ENCODE assay signal across 11 cellular contexts in genomic region chr7:47765373-47765979, GRCh38.
"Had no signal": no experiment of that assay in that cellular context is flagged by ENCODE, and none has a peak within 500 bp of the region (broad histone marks: within the 10 kb centered on the region; RNA-seq: fewer than 3 reads in every experiment).

No MANE protein-coding gene starts in this region.

- H3K9me3 ChIP-seq: adrenal gland, ovary, thoracic aorta had no signal

- DNase-seq: activated naive CD4-positive, alpha-beta T cell treated with anti-CD3 and anti-CD28 coated beads, Interleukin-2, amount 50 U/mL, for 16 hours; activated T-cell treated with anti-CD3 and anti-CD28 coated beads, Interleukin-2, amount 50 U/mL, for 1 hour; adrenal gland; glutamatergic neuron; left cardiac atrium; ovary; stimulated activated CD4-positive, alpha-beta T cell treated with anti-CD3 and anti-CD28 coated beads, Interleukin-4, amount 100 ng/mL, for 4 hours; stimulated activated naive CD8-positive, alpha-beta T cell treated with anti-CD3 and anti-CD28 coated beads, Interleukin-15, amount 100 ng/mL, for 72 hours had no signal

- H3K27me3 ChIP-seq: adrenal gland, ovary had no signal

- H3K27ac ChIP-seq: adrenal gland, ovary, thoracic aorta had no signal

- ATAC-seq: left cardiac atrium; natural killer cell treated with Interleukin-12 subunit alpha and Interleukin-12 subunit beta and Interleukin-15 and Interleukin-18, amount 100 ng/mL, for 72 hours; stimulated activated naive CD8-positive, alpha-beta T cell treated with anti-CD3 and anti-CD28 coated beads, Interleukin-15, amount 100 ng/mL, for 72 hours had no signal

- H3K4me3 ChIP-seq: adrenal gland, ovary, thoracic aorta had no signal

- H3K36me3 ChIP-seq: adrenal gland, ovary, thoracic aorta had no signal

- FAIRE-seq: urothelium cell line had no signal
